Comparison of ENCODE assay signal across 12 cellular contexts in genomic region chr1:79006564-79006963, GRCh38. TPM values are rescaled to one million over a fixed set of nuclear protein-coding genes. Genes with fewer than 3 reads are reported as not detected.
A peak's percentile ranks its signal among the peaks of the same experiment; 100 is the strongest.
DNase-seq lines count a peak whose midpoint lies in the region; ATAC-seq and TF ChIP-seq lines count a peak whose summit lies in the region.
"Had no signal": no experiment of that assay in that cellular context is flagged by ENCODE, and none has a peak within 500 bp of the region (broad histone marks: within the 10 kb centered on the region; RNA-seq: fewer than 3 reads in every experiment).

TSS of gene ADGRL4 (minus strand) at chr1:79006730. CDS start at chr1:79006654, 76 bp downstream.

- WGBS in spleen, 5 donors = 14 to 29% (median 20%) methylated on average over 29 to 35 of the region's 35 CpGs

- peak within 1 kb of the TSS; percentile 92 for H3K27ac Mint-ChIP-seq in HFFc6
- H3K27ac Mint-ChIP-seq: natural killer cell treated with Interleukin-12 subunit alpha and Interleukin-12 subunit beta and Interleukin-15 and Interleukin-18, amount 100 ng/mL, for 72 hours had no signal

- no peaks in the 10 kb centered on the region for H3K36me3 Mint-ChIP-seq in HFFc6 (ENCODE audit: low read depth)

- peaks cover 0 to 12% (median 0%) of the 10 kb centered on the region in 7 donors for H3K27me3 ChIP-seq in spleen (replicated peaks in 1 of 7)
- H3K27me3 ChIP-seq: SJSA1 had no signal

- no peaks in the 10 kb centered on the region for H3K36me3 ChIP-seq in spleen
- H3K36me3 ChIP-seq: SJSA1 had no signal

- TF ChIP-seq CTCF in HFFc6 (IDR thresholded peaks at IDR 0.05) (no peak), spleen (IDR thresholded peaks at IDR 0.05 in 8 of 11, conservative IDR thresholded peaks at IDR 0.05 in 3 of 11) (no peak)

- peak within 1 kb of the TSS; percentile 86 for H3K4me3 Mint-ChIP-seq in HFFc6
- H3K4me3 Mint-ChIP-seq: natural killer cell treated with Interleukin-12 subunit alpha and Interleukin-12 subunit beta and Interleukin-15 and Interleukin-18, amount 100 ng/mL, for 72 hours had no signal

- no peaks in the 10 kb centered on the region; the same call in 1 of the 2 replicates for H3K27me3 Mint-ChIP-seq in HFFc6 (ENCODE audit: insufficient read depth)
- H3K27me3 Mint-ChIP-seq: natural killer cell treated with Interleukin-12 subunit alpha and Interleukin-12 subunit beta and Interleukin-15 and Interleukin-18, amount 100 ng/mL, for 72 hours had no signal

- no peaks in the 10 kb centered on the region for H3K4me1 ChIP-seq in spleen
- H3K4me1 ChIP-seq: SJSA1 had no signal

- ATAC-seq in esophagus mucosa (peak; percentile 48), left lobe of liver (peak; percentile 75), HG02840 (IDR thresholded peaks at IDR 0.05; ENCODE audit: low FRiP score, unreplicated experiment) (no peak), GM21576 (IDR thresholded peaks at IDR 0.05; ENCODE audit: unreplicated experiment) (no peak)
- ATAC-seq: natural killer cell treated with Interleukin-12 subunit alpha and Interleukin-12 subunit beta and Interleukin-15 and Interleukin-18, amount 100 ng/mL, for 72 hours had no signal

- peaks cover 0 to 6% (median 0%) of the 10 kb centered on the region in 8 donors for H3K9me3 ChIP-seq in spleen
- H3K9me3 ChIP-seq: SJSA1 had no signal

- H3K9me3 Mint-ChIP-seq in HFFc6 = no peaks in the 10 kb centered on the region
- H3K9me3 Mint-ChIP-seq: natural killer cell treated with Interleukin-12 subunit alpha and Interleukin-12 subunit beta and Interleukin-15 and Interleukin-18, amount 100 ng/mL, for 72 hours had no signal

- TF ChIP-seq POLR2A in spleen (IDR thresholded peaks at IDR 0.05) = peak in 1 of 3 donors; percentile 76

- H3K4me1 Mint-ChIP-seq in HFFc6 (ENCODE audit: low read depth) = peaks cover 24% of the 10 kb centered on the region

- H3K4me3 ChIP-seq in spleen = peak within 1 kb of the TSS; percentile 6 to 65 (median 26)
- H3K4me3 ChIP-seq: SJSA1 had no signal

- H3K27ac ChIP-seq in spleen = peak within 1 kb of the TSS; percentile 27 to 85 (median 80)
- H3K27ac ChIP-seq: SJSA1 had no signal

- DNase-seq in HFFc6 (peak; percentile 47), left lobe of liver (ENCODE audit: low spot score) (peak; percentile 46), spleen (peak; percentile 84), NCI-H128 (lab: John Stamatoyannopoulos, UW; ENCODE audit: unreplicated experiment) (no peak), midbrain (lab: John Stamatoyannopoulos, UW) (no peak)
- DNase-seq: DMS79 treated with DMSO at 0.1 percent for 48 hours, Karpas-422 had no signal

- intact Hi-C loops in spleen (cut with DNase I; ENCODE audit: low total_unique reads) = no loop called here

RNA-seq across cellular contexts. Expression of gene ADGRL4, which starts in this region (rescaled TPM):
- 10 to 100 TPM; 11.8 to 24.7 (median 16.1) TPM for total RNA-seq in HFFc6 (2021; fragmentation: NEBNext Ultra II Directional; extraction: Animal tissue kit (Norgen Biotek cat#: 25700))
- 3.5 TPM for total RNA-seq in esophagus mucosa
- 2.7 TPM for total RNA-seq in left lobe of liver
- 10 to 100 TPM; 49.2 to 94.5 (median 72.5) TPM for total RNA-seq in spleen
- 10 to 100 TPM in 1 of 3 donors, 1 to 10 TPM in 2; 7.5 to 16.8 (median 9.8) TPM for polyA plus RNA-seq in spleen
- total RNA-seq: natural killer cell treated with Interleukin-12 subunit alpha and Interleukin-12 subunit beta and Interleukin-15 and Interleukin-18, amount 100 ng/mL, for 72 hours; SJSA1 had no signal

Comparison
In these comparisons a context has a peak if more than half of its experiments do, and no peak if none do; other contexts are left out.
1. DNase-seq: peak in HFFc6 (single experiment), left lobe of liver (single experiment) and spleen (single experiment); none in NCI-H128 (single experiment) and midbrain (single experiment).
2. ATAC-seq: peak in esophagus mucosa (single experiment) and left lobe of liver (single experiment); none in HG02840 (single experiment) and GM21576 (single experiment).